ENCODE assay signal across 13 cellular contexts in genomic region chr1:20932437-20932977, GRCh38.
A peak's percentile ranks its signal among the peaks of the same experiment; 100 is the strongest.
DNase-seq lines count a peak whose midpoint lies in the region; ATAC-seq and TF ChIP-seq lines count a peak whose summit lies in the region.
"Had no signal": no experiment of that assay in that cellular context is flagged by ENCODE, and none has a peak within 500 bp of the region (broad histone marks: within the 10 kb centered on the region; RNA-seq: fewer than 3 reads in every experiment).

No MANE protein-coding gene starts in this region.

- H3K4me3 Mint-ChIP-seq in activated T-cell treated with anti-CD3 and anti-CD28 coated beads, Interleukin-2, amount 50 U/mL, for 24 hours: peak overlapping the region; percentile 55
- H3K4me3 Mint-ChIP-seq: type B pancreatic cell had no signal

- H3K4me1 ChIP-seq in mucosa of descending colon (ENCODE audit: low read depth): no peaks in the 10 kb centered on the region

- H3K9me3 Mint-ChIP-seq in activated T-cell treated with anti-CD3 and anti-CD28 coated beads, Interleukin-2, amount 50 U/mL, for 24 hours: no peaks in the 10 kb centered on the region
- H3K9me3 Mint-ChIP-seq: type B pancreatic cell had no signal

- H3K4me3 ChIP-seq in mucosa of descending colon: no peak overlapping the region
- H3K4me3 ChIP-seq: dorsolateral prefrontal cortex, ovary had no signal

- peaks cover 32% of the 10 kb centered on the region for H3K36me3 Mint-ChIP-seq in activated T-cell treated with anti-CD3 and anti-CD28 coated beads, Interleukin-2, amount 50 U/mL, for 24 hours (ENCODE audit: low read depth)

- ATAC-seq in activated CD4-positive, CD25-positive, alpha-beta regulatory T cell treated with anti-CD3 and anti-CD28 coated beads, Interleukin-2, amount 50 U/mL, for 24 hours: peak; percentile 82 to 83
- ATAC-seq in HG03175 (IDR thresholded peaks at IDR 0.05; ENCODE audit: unreplicated experiment) (peak; percentile 65), mucosa of descending colon (no peak)
- ATAC-seq: left colon had no signal

- no peak for TF ChIP-seq CTCF in mucosa of descending colon (IDR thresholded peaks at IDR 0.05)

- H3K9me3 ChIP-seq in mucosa of descending colon: no peaks in the 10 kb centered on the region
- H3K9me3 ChIP-seq: ovary had no signal

- intact Hi-C loops in mucosa of descending colon (cut with DNase I, micrococcal nuclease): no loop called here

- no peaks in the 10 kb centered on the region for H3K36me3 ChIP-seq in mucosa of descending colon (ENCODE audit: low read depth)
- H3K36me3 ChIP-seq: ovary had no signal

- DNase-seq in activated CD4-positive, CD25-positive, alpha-beta regulatory T cell treated with anti-CD3 and anti-CD28 coated beads, Interleukin-2, amount 50 U/mL, for 72 hours: no peak
- no peak for DNase-seq in activated T-cell treated with anti-CD3 and anti-CD28 coated beads, Interleukin-2, amount 50 U/mL, for 24 hours
- DNase-seq in stimulated activated CD4-positive, alpha-beta T cell treated with anti-CD3 and anti-CD28 coated beads, Interleukin-4, amount 100 ng/mL, for 1 hour: peak; percentile 3
- DNase-seq in NCI-H1930 (lab: John Stamatoyannopoulos, UW): no peak
- DNase-seq in activated gamma-delta T cell treated with Interleukin-2 at 50 U/mL for 16 hours: no peak
- no peak for DNase-seq in mucosa of descending colon
- DNase-seq: dorsolateral prefrontal cortex, left colon, NCI-H2029 treated with DMSO at 0.1 percent for 48 hours, ovary had no signal

- no peaks in the 10 kb centered on the region for H3K27me3 Mint-ChIP-seq in activated T-cell treated with anti-CD3 and anti-CD28 coated beads, Interleukin-2, amount 50 U/mL, for 24 hours
- H3K27me3 Mint-ChIP-seq: type B pancreatic cell had no signal

- H3K27ac Mint-ChIP-seq in activated T-cell treated with anti-CD3 and anti-CD28 coated beads, Interleukin-2, amount 50 U/mL, for 24 hours: peak overlapping the region; percentile 96
- H3K27ac Mint-ChIP-seq: type B pancreatic cell had no signal

- peaks cover 41% of the 10 kb centered on the region for H3K4me1 Mint-ChIP-seq in activated T-cell treated with anti-CD3 and anti-CD28 coated beads, Interleukin-2, amount 50 U/mL, for 24 hours (ENCODE audit: low read depth)
